ENCODE assay signal across 1 cellular context in the genomic region with DNA sequence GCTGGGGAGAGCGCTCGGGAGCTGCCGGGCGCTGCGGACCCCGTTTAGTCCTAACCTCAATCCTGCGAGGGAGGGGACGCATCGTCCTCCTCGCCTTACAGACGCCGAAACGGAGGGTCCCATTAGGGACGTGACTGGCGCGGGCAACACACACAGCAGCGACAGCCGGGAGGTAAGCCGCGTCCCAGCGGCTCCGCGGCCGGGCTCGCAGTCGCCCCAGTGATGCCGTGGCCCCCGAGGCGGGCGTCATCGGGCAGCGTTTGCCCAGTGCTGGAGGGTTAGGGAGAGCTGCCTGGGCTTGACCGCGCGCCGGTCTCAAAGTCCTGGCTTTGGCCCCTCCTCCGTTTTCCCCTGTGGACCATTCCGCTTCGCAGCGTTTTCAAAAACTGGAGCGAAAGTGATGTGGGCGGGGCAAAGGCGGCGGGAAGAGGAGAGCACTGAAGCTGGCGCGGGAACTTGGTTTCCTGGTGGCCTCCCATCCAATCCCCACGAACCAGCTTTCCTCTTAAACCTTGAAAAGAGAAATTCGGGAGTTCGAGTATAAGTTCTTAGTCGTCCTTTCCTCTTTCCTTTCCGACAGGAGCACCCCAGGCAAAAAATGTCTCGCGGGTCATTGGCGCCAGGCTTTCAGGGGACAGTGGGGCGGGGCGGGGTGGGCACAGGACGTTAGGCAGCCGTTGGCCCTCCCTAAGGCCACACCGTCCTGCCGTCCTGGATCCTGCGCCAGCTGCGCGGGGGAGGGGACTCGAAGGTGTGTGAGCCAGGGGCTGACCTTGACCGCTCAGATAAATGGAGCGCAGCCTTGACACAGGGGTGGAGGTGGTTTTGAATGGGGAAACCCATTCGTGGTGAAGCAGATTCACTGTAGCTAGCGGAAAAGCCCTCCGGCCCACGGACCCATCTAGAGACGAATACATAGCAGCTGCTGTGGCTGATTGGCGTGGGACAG.
A peak's percentile ranks its signal among the peaks of the same experiment; 100 is the strongest.
TF ChIP-seq lines count a peak whose summit lies in the region.

No MANE protein-coding gene starts in this region.

TF ChIP-seq in WTC11, 78 proteins besides CTCF, POLR2A, EP300 and RAD21 (continued from another document and continues in another):
- TF ChIP-seq, protein P1, sequence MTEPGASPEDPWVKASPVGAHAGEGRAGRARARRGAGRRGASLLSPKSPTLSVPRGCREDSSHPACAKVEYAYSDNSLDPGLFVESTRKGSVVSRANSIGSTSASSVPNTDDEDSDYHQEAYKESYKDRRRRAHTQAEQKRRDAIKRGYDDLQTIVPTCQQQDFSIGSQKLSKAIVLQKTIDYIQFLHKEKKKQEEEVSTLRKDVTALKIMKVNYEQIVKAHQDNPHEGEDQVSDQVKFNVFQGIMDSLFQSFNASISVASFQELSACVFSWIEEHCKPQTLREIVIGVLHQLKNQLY (CRISPR knock-in tag; IDR thresholded peaks at IDR 0.05), result no peak
- TF ChIP-seq, protein P2, sequence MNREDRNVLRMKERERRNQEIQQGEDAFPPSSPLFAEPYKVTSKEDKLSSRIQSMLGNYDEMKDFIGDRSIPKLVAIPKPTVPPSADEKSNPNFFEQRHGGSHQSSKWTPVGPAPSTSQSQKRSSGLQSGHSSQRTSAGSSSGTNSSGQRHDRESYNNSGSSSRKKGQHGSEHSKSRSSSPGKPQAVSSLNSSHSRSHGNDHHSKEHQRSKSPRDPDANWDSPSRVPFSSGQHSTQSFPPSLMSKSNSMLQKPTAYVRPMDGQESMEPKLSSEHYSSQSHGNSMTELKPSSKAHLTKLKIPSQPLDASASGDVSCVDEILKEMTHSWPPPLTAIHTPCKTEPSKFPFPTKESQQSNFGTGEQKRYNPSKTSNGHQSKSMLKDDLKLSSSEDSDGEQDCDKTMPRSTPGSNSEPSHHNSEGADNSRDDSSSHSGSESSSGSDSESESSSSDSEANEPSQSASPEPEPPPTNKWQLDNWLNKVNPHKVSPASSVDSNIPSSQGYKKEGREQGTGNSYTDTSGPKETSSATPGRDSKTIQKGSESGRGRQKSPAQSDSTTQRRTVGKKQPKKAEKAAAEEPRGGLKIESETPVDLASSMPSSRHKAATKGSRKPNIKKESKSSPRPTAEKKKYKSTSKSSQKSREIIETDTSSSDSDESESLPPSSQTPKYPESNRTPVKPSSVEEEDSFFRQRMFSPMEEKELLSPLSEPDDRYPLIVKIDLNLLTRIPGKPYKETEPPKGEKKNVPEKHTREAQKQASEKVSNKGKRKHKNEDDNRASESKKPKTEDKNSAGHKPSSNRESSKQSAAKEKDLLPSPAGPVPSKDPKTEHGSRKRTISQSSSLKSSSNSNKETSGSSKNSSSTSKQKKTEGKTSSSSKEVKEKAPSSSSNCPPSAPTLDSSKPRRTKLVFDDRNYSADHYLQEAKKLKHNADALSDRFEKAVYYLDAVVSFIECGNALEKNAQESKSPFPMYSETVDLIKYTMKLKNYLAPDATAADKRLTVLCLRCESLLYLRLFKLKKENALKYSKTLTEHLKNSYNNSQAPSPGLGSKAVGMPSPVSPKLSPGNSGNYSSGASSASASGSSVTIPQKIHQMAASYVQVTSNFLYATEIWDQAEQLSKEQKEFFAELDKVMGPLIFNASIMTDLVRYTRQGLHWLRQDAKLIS (CRISPR knock-in tag; IDR thresholded peaks at IDR 0.05; ENCODE audit: borderline replicate concordance), result no peak
- TF ChIP-seq GTF2I (CRISPR knock-in tag; conservative IDR thresholded peaks at IDR 0.05) (no peak), SMAD4 (CRISPR knock-in tag; IDR thresholded peaks at IDR 0.05) (no peak), ZNF219 (CRISPR knock-in tag; IDR thresholded peaks at IDR 0.05; ENCODE audit: borderline replicate concordance) (no peak), ZNF263 (CRISPR knock-in tag; IDR thresholded peaks at IDR 0.05; ENCODE audit: low read depth) (no peak), HMGA2 (CRISPR knock-in tag; IDR thresholded peaks at IDR 0.05) (no peak), FOXP1 (CRISPR knock-in tag; IDR thresholded peaks at IDR 0.05; ENCODE audit: borderline replicate concordance) (no peak), GRHL2 (CRISPR knock-in tag; IDR thresholded peaks at IDR 0.05; ENCODE audit: insufficient replicate concordance, severe bottlenecking) (no peak), OVOL2 (CRISPR knock-in tag; IDR thresholded peaks at IDR 0.05; ENCODE audit: borderline replicate concordance) (no peak), ZNF138 (CRISPR knock-in tag; conservative IDR thresholded peaks at IDR 0.05) (no peak), NFYB (CRISPR knock-in tag; conservative IDR thresholded peaks at IDR 0.05; ENCODE audit: low read depth) (no peak), GABPB1 (CRISPR knock-in tag; IDR thresholded peaks at IDR 0.05) (no peak)
- TF ChIP-seq, protein P3, sequence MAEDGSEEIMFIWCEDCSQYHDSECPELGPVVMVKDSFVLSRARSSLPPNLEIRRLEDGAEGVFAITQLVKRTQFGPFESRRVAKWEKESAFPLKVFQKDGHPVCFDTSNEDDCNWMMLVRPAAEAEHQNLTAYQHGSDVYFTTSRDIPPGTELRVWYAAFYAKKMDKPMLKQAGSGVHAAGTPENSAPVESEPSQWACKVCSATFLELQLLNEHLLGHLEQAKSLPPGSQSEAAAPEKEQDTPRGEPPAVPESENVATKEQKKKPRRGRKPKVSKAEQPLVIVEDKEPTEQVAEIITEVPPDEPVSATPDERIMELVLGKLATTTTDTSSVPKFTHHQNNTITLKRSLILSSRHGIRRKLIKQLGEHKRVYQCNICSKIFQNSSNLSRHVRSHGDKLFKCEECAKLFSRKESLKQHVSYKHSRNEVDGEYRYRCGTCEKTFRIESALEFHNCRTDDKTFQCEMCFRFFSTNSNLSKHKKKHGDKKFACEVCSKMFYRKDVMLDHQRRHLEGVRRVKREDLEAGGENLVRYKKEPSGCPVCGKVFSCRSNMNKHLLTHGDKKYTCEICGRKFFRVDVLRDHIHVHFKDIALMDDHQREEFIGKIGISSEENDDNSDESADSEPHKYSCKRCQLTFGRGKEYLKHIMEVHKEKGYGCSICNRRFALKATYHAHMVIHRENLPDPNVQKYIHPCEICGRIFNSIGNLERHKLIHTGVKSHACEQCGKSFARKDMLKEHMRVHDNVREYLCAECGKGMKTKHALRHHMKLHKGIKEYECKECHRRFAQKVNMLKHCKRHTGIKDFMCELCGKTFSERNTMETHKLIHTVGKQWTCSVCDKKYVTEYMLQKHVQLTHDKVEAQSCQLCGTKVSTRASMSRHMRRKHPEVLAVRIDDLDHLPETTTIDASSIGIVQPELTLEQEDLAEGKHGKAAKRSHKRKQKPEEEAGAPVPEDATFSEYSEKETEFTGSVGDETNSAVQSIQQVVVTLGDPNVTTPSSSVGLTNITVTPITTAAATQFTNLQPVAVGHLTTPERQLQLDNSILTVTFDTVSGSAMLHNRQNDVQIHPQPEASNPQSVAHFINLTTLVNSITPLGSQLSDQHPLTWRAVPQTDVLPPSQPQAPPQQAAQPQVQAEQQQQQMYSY (CRISPR knock-in tag; IDR thresholded peaks at IDR 0.05), result peak; percentile 66; the same call in 1 of the 2 replicates
- TF ChIP-seq, protein P4, sequence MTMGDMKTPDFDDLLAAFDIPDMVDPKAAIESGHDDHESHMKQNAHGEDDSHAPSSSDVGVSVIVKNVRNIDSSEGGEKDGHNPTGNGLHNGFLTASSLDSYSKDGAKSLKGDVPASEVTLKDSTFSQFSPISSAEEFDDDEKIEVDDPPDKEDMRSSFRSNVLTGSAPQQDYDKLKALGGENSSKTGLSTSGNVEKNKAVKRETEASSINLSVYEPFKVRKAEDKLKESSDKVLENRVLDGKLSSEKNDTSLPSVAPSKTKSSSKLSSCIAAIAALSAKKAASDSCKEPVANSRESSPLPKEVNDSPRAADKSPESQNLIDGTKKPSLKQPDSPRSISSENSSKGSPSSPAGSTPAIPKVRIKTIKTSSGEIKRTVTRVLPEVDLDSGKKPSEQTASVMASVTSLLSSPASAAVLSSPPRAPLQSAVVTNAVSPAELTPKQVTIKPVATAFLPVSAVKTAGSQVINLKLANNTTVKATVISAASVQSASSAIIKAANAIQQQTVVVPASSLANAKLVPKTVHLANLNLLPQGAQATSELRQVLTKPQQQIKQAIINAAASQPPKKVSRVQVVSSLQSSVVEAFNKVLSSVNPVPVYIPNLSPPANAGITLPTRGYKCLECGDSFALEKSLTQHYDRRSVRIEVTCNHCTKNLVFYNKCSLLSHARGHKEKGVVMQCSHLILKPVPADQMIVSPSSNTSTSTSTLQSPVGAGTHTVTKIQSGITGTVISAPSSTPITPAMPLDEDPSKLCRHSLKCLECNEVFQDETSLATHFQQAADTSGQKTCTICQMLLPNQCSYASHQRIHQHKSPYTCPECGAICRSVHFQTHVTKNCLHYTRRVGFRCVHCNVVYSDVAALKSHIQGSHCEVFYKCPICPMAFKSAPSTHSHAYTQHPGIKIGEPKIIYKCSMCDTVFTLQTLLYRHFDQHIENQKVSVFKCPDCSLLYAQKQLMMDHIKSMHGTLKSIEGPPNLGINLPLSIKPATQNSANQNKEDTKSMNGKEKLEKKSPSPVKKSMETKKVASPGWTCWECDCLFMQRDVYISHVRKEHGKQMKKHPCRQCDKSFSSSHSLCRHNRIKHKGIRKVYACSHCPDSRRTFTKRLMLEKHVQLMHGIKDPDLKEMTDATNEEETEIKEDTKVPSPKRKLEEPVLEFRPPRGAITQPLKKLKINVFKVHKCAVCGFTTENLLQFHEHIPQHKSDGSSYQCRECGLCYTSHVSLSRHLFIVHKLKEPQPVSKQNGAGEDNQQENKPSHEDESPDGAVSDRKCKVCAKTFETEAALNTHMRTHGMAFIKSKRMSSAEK (CRISPR knock-in tag; IDR thresholded peaks at IDR 0.05; ENCODE audit: borderline replicate concordance), result no peak
- TF ChIP-seq, protein P5, sequence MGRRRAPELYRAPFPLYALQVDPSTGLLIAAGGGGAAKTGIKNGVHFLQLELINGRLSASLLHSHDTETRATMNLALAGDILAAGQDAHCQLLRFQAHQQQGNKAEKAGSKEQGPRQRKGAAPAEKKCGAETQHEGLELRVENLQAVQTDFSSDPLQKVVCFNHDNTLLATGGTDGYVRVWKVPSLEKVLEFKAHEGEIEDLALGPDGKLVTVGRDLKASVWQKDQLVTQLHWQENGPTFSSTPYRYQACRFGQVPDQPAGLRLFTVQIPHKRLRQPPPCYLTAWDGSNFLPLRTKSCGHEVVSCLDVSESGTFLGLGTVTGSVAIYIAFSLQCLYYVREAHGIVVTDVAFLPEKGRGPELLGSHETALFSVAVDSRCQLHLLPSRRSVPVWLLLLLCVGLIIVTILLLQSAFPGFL (CRISPR knock-in tag; IDR thresholded peaks at IDR 0.05; ENCODE audit: borderline replicate concordance), result no peak
- TF ChIP-seq, protein P6, sequence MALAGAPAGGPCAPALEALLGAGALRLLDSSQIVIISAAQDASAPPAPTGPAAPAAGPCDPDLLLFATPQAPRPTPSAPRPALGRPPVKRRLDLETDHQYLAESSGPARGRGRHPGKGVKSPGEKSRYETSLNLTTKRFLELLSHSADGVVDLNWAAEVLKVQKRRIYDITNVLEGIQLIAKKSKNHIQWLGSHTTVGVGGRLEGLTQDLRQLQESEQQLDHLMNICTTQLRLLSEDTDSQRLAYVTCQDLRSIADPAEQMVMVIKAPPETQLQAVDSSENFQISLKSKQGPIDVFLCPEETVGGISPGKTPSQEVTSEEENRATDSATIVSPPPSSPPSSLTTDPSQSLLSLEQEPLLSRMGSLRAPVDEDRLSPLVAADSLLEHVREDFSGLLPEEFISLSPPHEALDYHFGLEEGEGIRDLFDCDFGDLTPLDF (CRISPR knock-in tag; IDR thresholded peaks at IDR 0.05), result no peak
- TF ChIP-seq, protein P7, sequence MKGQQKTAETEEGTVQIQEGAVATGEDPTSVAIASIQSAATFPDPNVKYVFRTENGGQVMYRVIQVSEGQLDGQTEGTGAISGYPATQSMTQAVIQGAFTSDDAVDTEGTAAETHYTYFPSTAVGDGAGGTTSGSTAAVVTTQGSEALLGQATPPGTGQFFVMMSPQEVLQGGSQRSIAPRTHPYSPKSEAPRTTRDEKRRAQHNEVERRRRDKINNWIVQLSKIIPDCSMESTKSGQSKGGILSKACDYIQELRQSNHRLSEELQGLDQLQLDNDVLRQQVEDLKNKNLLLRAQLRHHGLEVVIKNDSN (CRISPR knock-in tag; IDR thresholded peaks at IDR 0.05), result 0 out of 2 replicates have a peak, but pooled peaks have one; percentile 31
- TF ChIP-seq, protein P8, sequence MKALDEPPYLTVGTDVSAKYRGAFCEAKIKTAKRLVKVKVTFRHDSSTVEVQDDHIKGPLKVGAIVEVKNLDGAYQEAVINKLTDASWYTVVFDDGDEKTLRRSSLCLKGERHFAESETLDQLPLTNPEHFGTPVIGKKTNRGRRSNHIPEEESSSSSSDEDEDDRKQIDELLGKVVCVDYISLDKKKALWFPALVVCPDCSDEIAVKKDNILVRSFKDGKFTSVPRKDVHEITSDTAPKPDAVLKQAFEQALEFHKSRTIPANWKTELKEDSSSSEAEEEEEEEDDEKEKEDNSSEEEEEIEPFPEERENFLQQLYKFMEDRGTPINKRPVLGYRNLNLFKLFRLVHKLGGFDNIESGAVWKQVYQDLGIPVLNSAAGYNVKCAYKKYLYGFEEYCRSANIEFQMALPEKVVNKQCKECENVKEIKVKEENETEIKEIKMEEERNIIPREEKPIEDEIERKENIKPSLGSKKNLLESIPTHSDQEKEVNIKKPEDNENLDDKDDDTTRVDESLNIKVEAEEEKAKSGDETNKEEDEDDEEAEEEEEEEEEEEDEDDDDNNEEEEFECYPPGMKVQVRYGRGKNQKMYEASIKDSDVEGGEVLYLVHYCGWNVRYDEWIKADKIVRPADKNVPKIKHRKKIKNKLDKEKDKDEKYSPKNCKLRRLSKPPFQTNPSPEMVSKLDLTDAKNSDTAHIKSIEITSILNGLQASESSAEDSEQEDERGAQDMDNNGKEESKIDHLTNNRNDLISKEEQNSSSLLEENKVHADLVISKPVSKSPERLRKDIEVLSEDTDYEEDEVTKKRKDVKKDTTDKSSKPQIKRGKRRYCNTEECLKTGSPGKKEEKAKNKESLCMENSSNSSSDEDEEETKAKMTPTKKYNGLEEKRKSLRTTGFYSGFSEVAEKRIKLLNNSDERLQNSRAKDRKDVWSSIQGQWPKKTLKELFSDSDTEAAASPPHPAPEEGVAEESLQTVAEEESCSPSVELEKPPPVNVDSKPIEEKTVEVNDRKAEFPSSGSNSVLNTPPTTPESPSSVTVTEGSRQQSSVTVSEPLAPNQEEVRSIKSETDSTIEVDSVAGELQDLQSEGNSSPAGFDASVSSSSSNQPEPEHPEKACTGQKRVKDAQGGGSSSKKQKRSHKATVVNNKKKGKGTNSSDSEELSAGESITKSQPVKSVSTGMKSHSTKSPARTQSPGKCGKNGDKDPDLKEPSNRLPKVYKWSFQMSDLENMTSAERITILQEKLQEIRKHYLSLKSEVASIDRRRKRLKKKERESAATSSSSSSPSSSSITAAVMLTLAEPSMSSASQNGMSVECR (CRISPR knock-in tag; IDR thresholded peaks at IDR 0.05; ENCODE audit: borderline replicate concordance), result no peak
- TF ChIP-seq, protein P9, sequence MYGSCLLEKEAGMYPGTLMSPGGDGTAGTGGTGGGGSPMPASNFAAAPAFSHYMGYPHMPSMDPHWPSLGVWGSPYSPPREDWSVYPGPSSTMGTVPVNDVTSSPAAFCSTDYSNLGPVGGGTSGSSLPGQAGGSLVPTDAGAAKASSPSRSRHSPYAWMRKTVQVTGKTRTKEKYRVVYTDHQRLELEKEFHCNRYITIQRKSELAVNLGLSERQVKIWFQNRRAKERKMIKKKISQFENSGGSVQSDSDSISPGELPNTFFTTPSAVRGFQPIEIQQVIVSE (CRISPR knock-in tag; IDR thresholded peaks at IDR 0.05; ENCODE audit: borderline replicate concordance), result no peak
- TF ChIP-seq, protein P10, sequence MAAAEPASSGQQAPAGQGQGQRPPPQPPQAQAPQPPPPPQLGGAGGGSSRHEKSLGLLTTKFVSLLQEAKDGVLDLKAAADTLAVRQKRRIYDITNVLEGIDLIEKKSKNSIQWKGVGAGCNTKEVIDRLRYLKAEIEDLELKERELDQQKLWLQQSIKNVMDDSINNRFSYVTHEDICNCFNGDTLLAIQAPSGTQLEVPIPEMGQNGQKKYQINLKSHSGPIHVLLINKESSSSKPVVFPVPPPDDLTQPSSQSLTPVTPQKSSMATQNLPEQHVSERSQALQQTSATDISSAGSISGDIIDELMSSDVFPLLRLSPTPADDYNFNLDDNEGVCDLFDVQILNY (CRISPR knock-in tag; IDR thresholded peaks at IDR 0.05), result no peak; the same call in 1 of the 2 replicates
